Comparison of ENCODE assay signal across 9 cellular contexts in genomic region chr10:70441161-70441876, GRCh38. TPM values are rescaled to one million over a fixed set of nuclear protein-coding genes. Genes with fewer than 3 reads are reported as not detected.
DNase-seq lines count a peak whose midpoint lies in the region; ATAC-seq and TF ChIP-seq lines count a peak whose summit lies in the region.
"Had no signal": no experiment of that assay in that cellular context is flagged by ENCODE, and none has a peak within 500 bp of the region (broad histone marks: within the 10 kb centered on the region; RNA-seq: fewer than 3 reads in every experiment).

TSS of gene NODAL (minus strand) at chr10:70441681. CDS start at chr10:70441667, 14 bp downstream.

- ATAC-seq in mucosa of descending colon = peak; percentile 20

- WGBS in urinary bladder = 13% methylated on average over 59 of the region's 59 CpGs

- H3K27me3 ChIP-seq in cardiac muscle cell (peaks cover 66% of the 10 kb centered on the region), right atrium auricular region (peaks cover 0 to 6% of the 10 kb centered on the region in 2 donors), colonic mucosa (peaks cover 33% of the 10 kb centered on the region)

- H3K9ac ChIP-seq in colonic mucosa (ENCODE audit: low read depth in 2 of 2, low read length in 2 of 2) = peak within 1 kb of the TSS in 1 of 2 donors; percentile 21

- peaks cover 4% of the 10 kb centered on the region for H3K4me1 ChIP-seq in cardiac muscle cell (ENCODE audit: low read depth)
- H3K4me1 ChIP-seq in right atrium auricular region = peaks cover 0 to 28% of the 10 kb centered on the region in 2 donors
- H3K4me1 ChIP-seq in colonic mucosa = peaks cover 12% of the 10 kb centered on the region
- H3K4me1 ChIP-seq in mucosa of descending colon (ENCODE audit: low read depth) = peaks cover 23% of the 10 kb centered on the region
- H3K4me1 ChIP-seq in urinary bladder (ENCODE audit: insufficient read depth) = no peaks in the 10 kb centered on the region

- intact Hi-C loops in colonic mucosa (cut with DNase I) = no loop called here
- intact Hi-C loops in mucosa of descending colon (cut with DNase I, micrococcal nuclease) = no loop called here

- H3K36me3 ChIP-seq in cardiac muscle cell (no peaks in the 10 kb centered on the region), right atrium auricular region (no peaks in the 10 kb centered on the region), colonic mucosa (no peaks in the 10 kb centered on the region), mucosa of descending colon (ENCODE audit: low read depth) (no peaks in the 10 kb centered on the region), urinary bladder (ENCODE audit: insufficient read depth) (no peaks in the 10 kb centered on the region)
- H3K36me3 ChIP-seq: uterus had no signal

- peak within 1 kb of the TSS; percentile 15 for H3K4me3 ChIP-seq in cardiac muscle cell
- H3K4me3 ChIP-seq in right atrium auricular region = peak within 1 kb of the TSS in 1 of 2 donors; percentile 39
- peak within 1 kb of the TSS; percentile 13 for H3K4me3 ChIP-seq in colonic mucosa
- H3K4me3 ChIP-seq in mucosa of descending colon = no peak within 1 kb of the TSS
- H3K4me3 ChIP-seq in urinary bladder (ENCODE audit: low read depth, low read length) = peak within 1 kb of the TSS; percentile 26

- TF ChIP-seq CTCF in cardiac muscle cell (IDR thresholded peaks at IDR 0.05; ENCODE audit: low read depth, low read length) = no peak
- no peak for TF ChIP-seq CTCF in right atrium auricular region (IDR thresholded peaks at IDR 0.05)
- no peak for TF ChIP-seq CTCF in colonic mucosa (IDR thresholded peaks at IDR 0.05)
- no peak for TF ChIP-seq CTCF in mucosa of descending colon (IDR thresholded peaks at IDR 0.05)

- no peak within 1 kb of the TSS for H3K27ac ChIP-seq in cardiac muscle cell
- H3K27ac ChIP-seq in right atrium auricular region = no peak within 1 kb of the TSS
- H3K27ac ChIP-seq in colonic mucosa = no peak within 1 kb of the TSS
- no peak within 1 kb of the TSS for H3K27ac ChIP-seq in urinary bladder (ENCODE audit: low read depth)
- H3K27ac ChIP-seq: uterus had no signal

- no peak for DNase-seq in cardiac muscle cell (ENCODE audit: low read depth in 1 of 2, low spot score in 1 of 2)
- DNase-seq in right atrium auricular region (ENCODE audit: low spot score) = no peak
- DNase-seq in colonic mucosa = no peak
- peak in 1 of 3 donors; percentile 40 for DNase-seq in mucosa of descending colon
- DNase-seq in NCI-H774 (lab: John Stamatoyannopoulos, UW) = no peak
- no peak for DNase-seq in SHP77 (lab: John Stamatoyannopoulos, UW)
- no peak for DNase-seq in T1000 (lab: John Stamatoyannopoulos, UW)
- DNase-seq: uterus had no signal

- H3K9me3 ChIP-seq in cardiac muscle cell (ENCODE audit: low read depth) = no peaks in the 10 kb centered on the region
- H3K9me3 ChIP-seq in right atrium auricular region = no peaks in the 10 kb centered on the region
- H3K9me3 ChIP-seq in colonic mucosa = no peaks in the 10 kb centered on the region
- H3K9me3 ChIP-seq in mucosa of descending colon = no peaks in the 10 kb centered on the region
- H3K9me3 ChIP-seq: uterus had no signal

RNA-seq across cellular contexts. Expression of gene NODAL, which starts in this region (rescaled TPM):
- total RNA-seq in cardiac muscle cell (0.15 and 0.25 TPM in 2 replicates), right atrium auricular region (not detected), colonic mucosa (under 1 TPM in 1 of 2 donors, not detected in 1; 0.17 TPM), mucosa of descending colon (not detected), urinary bladder (not detected)
- polyA plus RNA-seq in cardiac muscle cell (0.07 and 0.64 TPM in 2 replicates), urinary bladder (not detected)
- total RNA-seq: uterus had no signal

Comparison
In these comparisons a context has a peak if more than half of its experiments do, and no peak if none do; other contexts are left out.
1. Peak in ATAC-seq in mucosa of descending colon; RNA of the gene not detected or under 1 TPM.